ENCODE assay signal across 31 cellular contexts in the genomic region with DNA sequence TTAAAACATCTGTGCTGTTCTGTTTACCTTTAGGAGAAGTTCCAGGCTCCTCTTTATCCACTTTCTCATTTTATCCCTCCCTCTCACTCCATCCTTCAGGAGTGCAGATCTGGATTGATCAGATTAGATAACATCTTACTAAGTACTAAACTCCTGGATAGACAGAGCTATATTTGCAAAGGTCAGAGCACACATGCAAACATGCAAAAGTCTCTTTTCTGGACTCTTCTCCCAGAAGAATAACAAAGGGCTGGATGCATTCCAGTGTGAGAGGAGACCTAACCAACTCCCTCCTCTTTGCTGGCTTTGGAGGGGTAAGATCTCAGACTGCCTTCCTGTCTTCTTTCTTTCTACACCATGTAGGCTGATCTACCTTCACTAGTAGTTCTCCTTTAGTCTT.
"Had no signal": no experiment of that assay in that cellular context is flagged by ENCODE, and none has a peak within 500 bp of the region (broad histone marks: within the 10 kb centered on the region; RNA-seq: fewer than 3 reads in every experiment).

No MANE protein-coding gene starts in this region.

- H3K4me1 Mint-ChIP-seq: activated CD4-positive, alpha-beta memory T cell treated with anti-CD3 and anti-CD28 coated beads, Interleukin-2, amount 10 ng/mL, durations not matched to agents 7 days and 5 days; activated CD4-positive, alpha-beta T cell treated with anti-CD3 and anti-CD28 coated beads for 36 hours; activated naive CD4-positive, alpha-beta T cell treated with anti-CD3 and anti-CD28 coated beads, Interleukin-2, amount 10 ng/mL, durations not matched to agents 7 days and 5 days; activated naive CD8-positive, alpha-beta T cell treated with anti-CD3 and anti-CD28 coated beads for 36 hours; T-cell had no signal

- ATAC-seq: activated CD4-positive, alpha-beta T cell treated with anti-CD3 and anti-CD28 coated beads for 36 hours; K562; Panc1; Right ventricle myocardium inferior; T-cell had no signal

- H3K4me3 Mint-ChIP-seq: activated CD4-positive, alpha-beta memory T cell treated with anti-CD3 and anti-CD28 coated beads, Interleukin-2, amount 10 ng/mL, durations not matched to agents 7 days and 5 days; activated CD4-positive, alpha-beta T cell treated with anti-CD3 and anti-CD28 coated beads for 36 hours; activated naive CD4-positive, alpha-beta T cell treated with anti-CD3 and anti-CD28 coated beads, Interleukin-2, amount 10 ng/mL, durations not matched to agents 7 days and 5 days; activated naive CD8-positive, alpha-beta T cell treated with anti-CD3 and anti-CD28 coated beads for 36 hours; T-cell had no signal

- H3K27ac ChIP-seq: adrenal gland, SK-N-MC had no signal

- DNase-seq: activated CD4-positive, alpha-beta memory T cell treated with anti-CD3 and anti-CD28 coated beads, Interleukin-2, amount 10 ng/mL, durations not matched to agents 7 days and 5 days; activated CD4-positive, alpha-beta T cell treated with anti-CD3 and anti-CD28 coated beads for 36 hours; activated CD4-positive, alpha-beta T cell treated with anti-CD3 and anti-CD28 coated beads, Interleukin-2, amount 50 U/mL, for 1 hour; activated gamma-delta T cell treated with Interleukin-2 at 50 U/mL for 16 hours; activated naive CD4-positive, alpha-beta T cell treated with anti-CD3 and anti-CD28 coated beads, Interleukin-2, amount 10 ng/mL, durations not matched to agents 7 days and 5 days; activated naive CD8-positive, alpha-beta T cell treated with anti-CD3 and anti-CD28 coated beads for 36 hours; activated T-cell treated with anti-CD3 and anti-CD28 coated beads for 4 hours; activated T-cell treated with anti-CD3 and anti-CD28 coated beads, Interleukin-2, amount 50 U/mL, for 48 hours; adrenal gland; anterior cingulate cortex; Karpas-422; MM.1S; NCI-H1105; NCI-H1436; NCI-H1694 treated with DMSO at 0.1 percent for 48 hours; NCI-H2029 treated with DMSO at 0.1 percent for 48 hours; NCI-H345; NCI-H510A; NCI-H526 treated with DMSO at 0.1 percent for 48 hours; NCI-H82; OCI-M1; RPMI8226; T-cell; T-helper 2 cell; T1000 had no signal

- H3K9me3 Mint-ChIP-seq: activated CD4-positive, alpha-beta memory T cell treated with anti-CD3 and anti-CD28 coated beads, Interleukin-2, amount 10 ng/mL, durations not matched to agents 7 days and 5 days; activated naive CD4-positive, alpha-beta T cell treated with anti-CD3 and anti-CD28 coated beads, Interleukin-2, amount 10 ng/mL, durations not matched to agents 7 days and 5 days; activated naive CD8-positive, alpha-beta T cell treated with anti-CD3 and anti-CD28 coated beads for 36 hours; activated T-helper 2 cell treated with anti-CD3 and anti-CD28 coated beads, Interferon-gamma antibody, Interleukin-2, Interleukin-4, amounts not matched to agents 10 μg/mL and 5 μg/mL and 100 μg/mL, durations not matched to agents 14 hours and 24 hours and 36 hours; T-cell had no signal

- H3K27me3 ChIP-seq: adrenal gland had no signal

- FAIRE-seq: K562, TTC549 had no signal

- H3K9me3 ChIP-seq: adrenal gland had no signal

- H3K36me3 ChIP-seq: adrenal gland had no signal

- H3K27ac Mint-ChIP-seq: activated CD4-positive, alpha-beta memory T cell treated with anti-CD3 and anti-CD28 coated beads, Interleukin-2, amount 10 ng/mL, durations not matched to agents 7 days and 5 days; activated CD4-positive, alpha-beta T cell treated with anti-CD3 and anti-CD28 coated beads for 36 hours; activated naive CD4-positive, alpha-beta T cell treated with anti-CD3 and anti-CD28 coated beads, Interleukin-2, amount 10 ng/mL, durations not matched to agents 7 days and 5 days; activated naive CD8-positive, alpha-beta T cell treated with anti-CD3 and anti-CD28 coated beads for 36 hours; activated T-helper 2 cell treated with anti-CD3 and anti-CD28 coated beads, Interferon-gamma antibody, Interleukin-2, Interleukin-4, amounts not matched to agents 10 μg/mL and 5 μg/mL and 100 μg/mL, durations not matched to agents 14 hours and 24 hours and 36 hours; T-cell had no signal

- H3K4me3 ChIP-seq: adrenal gland, K562, SK-N-MC had no signal

- H3K36me3 Mint-ChIP-seq: activated naive CD4-positive, alpha-beta T cell treated with anti-CD3 and anti-CD28 coated beads, Interleukin-2, amount 10 ng/mL, durations not matched to agents 7 days and 5 days; activated naive CD8-positive, alpha-beta T cell treated with anti-CD3 and anti-CD28 coated beads for 36 hours; T-cell had no signal
